Comparison of ENCODE assay signal across 1 cellular context in the genomic region with DNA sequence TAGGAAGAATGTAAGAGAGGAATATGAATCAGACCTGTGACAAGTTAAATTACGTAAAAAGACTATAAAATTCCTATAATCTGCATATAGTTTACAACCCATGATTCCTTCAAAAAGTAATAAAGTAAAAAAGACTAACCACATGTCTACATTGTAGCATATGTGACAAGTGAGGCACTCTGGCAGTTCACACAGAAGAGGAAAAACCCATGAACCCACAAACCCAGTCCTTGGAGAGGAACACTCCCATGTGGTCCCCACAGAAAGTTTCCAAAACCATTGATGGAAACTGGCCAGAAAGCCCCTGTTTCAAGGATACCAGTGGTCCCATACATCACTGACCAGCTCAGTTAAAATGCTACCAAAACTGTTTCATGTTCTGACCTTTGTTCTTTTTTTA.
TF ChIP-seq lines count a peak whose summit lies in the region.

No MANE protein-coding gene starts in this region.

TF ChIP-seq in WTC11, 78 proteins besides CTCF, POLR2A, EP300 and RAD21 (continued from another document):
- TF ChIP-seq, protein P1, sequence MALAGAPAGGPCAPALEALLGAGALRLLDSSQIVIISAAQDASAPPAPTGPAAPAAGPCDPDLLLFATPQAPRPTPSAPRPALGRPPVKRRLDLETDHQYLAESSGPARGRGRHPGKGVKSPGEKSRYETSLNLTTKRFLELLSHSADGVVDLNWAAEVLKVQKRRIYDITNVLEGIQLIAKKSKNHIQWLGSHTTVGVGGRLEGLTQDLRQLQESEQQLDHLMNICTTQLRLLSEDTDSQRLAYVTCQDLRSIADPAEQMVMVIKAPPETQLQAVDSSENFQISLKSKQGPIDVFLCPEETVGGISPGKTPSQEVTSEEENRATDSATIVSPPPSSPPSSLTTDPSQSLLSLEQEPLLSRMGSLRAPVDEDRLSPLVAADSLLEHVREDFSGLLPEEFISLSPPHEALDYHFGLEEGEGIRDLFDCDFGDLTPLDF (CRISPR knock-in tag; IDR thresholded peaks at IDR 0.05): no peak
- TF ChIP-seq ZNF396 (CRISPR knock-in tag; IDR thresholded peaks at IDR 0.05; ENCODE audit: borderline replicate concordance) (no peak), ZNF671 (CRISPR knock-in tag; IDR thresholded peaks at IDR 0.05) (no peak), RELA (CRISPR knock-in tag; IDR thresholded peaks at IDR 0.05; ENCODE audit: borderline replicate concordance) (no peak), NFE2L1 (CRISPR knock-in tag; IDR thresholded peaks at IDR 0.05) (no peak), ZNF512 (CRISPR knock-in tag; IDR thresholded peaks at IDR 0.05; ENCODE audit: borderline replicate concordance) (no peak), ZNF219 (CRISPR knock-in tag; IDR thresholded peaks at IDR 0.05; ENCODE audit: borderline replicate concordance) (no peak), ZNF232 (CRISPR knock-in tag; IDR thresholded peaks at IDR 0.05) (no peak), FOXP1 (CRISPR knock-in tag; IDR thresholded peaks at IDR 0.05; ENCODE audit: borderline replicate concordance) (no peak), ZNF317 (CRISPR knock-in tag; IDR thresholded peaks at IDR 0.05; ENCODE audit: borderline replicate concordance, low read depth) (no peak), TEAD4 (CRISPR knock-in tag; IDR thresholded peaks at IDR 0.05) (no peak), TP53 (CRISPR knock-in tag; IDR thresholded peaks at IDR 0.05) (no peak), ZNF281 (CRISPR knock-in tag; IDR thresholded peaks at IDR 0.05) (no peak), ZSCAN18 (CRISPR knock-in tag; IDR thresholded peaks at IDR 0.05) (no peak), SMAD4 (CRISPR knock-in tag; IDR thresholded peaks at IDR 0.05) (no peak)
- TF ChIP-seq, protein P2, sequence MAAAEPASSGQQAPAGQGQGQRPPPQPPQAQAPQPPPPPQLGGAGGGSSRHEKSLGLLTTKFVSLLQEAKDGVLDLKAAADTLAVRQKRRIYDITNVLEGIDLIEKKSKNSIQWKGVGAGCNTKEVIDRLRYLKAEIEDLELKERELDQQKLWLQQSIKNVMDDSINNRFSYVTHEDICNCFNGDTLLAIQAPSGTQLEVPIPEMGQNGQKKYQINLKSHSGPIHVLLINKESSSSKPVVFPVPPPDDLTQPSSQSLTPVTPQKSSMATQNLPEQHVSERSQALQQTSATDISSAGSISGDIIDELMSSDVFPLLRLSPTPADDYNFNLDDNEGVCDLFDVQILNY (CRISPR knock-in tag; IDR thresholded peaks at IDR 0.05): no peak
- TF ChIP-seq, protein P3, sequence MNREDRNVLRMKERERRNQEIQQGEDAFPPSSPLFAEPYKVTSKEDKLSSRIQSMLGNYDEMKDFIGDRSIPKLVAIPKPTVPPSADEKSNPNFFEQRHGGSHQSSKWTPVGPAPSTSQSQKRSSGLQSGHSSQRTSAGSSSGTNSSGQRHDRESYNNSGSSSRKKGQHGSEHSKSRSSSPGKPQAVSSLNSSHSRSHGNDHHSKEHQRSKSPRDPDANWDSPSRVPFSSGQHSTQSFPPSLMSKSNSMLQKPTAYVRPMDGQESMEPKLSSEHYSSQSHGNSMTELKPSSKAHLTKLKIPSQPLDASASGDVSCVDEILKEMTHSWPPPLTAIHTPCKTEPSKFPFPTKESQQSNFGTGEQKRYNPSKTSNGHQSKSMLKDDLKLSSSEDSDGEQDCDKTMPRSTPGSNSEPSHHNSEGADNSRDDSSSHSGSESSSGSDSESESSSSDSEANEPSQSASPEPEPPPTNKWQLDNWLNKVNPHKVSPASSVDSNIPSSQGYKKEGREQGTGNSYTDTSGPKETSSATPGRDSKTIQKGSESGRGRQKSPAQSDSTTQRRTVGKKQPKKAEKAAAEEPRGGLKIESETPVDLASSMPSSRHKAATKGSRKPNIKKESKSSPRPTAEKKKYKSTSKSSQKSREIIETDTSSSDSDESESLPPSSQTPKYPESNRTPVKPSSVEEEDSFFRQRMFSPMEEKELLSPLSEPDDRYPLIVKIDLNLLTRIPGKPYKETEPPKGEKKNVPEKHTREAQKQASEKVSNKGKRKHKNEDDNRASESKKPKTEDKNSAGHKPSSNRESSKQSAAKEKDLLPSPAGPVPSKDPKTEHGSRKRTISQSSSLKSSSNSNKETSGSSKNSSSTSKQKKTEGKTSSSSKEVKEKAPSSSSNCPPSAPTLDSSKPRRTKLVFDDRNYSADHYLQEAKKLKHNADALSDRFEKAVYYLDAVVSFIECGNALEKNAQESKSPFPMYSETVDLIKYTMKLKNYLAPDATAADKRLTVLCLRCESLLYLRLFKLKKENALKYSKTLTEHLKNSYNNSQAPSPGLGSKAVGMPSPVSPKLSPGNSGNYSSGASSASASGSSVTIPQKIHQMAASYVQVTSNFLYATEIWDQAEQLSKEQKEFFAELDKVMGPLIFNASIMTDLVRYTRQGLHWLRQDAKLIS (CRISPR knock-in tag; IDR thresholded peaks at IDR 0.05; ENCODE audit: borderline replicate concordance): no peak
- TF ChIP-seq, protein P4, sequence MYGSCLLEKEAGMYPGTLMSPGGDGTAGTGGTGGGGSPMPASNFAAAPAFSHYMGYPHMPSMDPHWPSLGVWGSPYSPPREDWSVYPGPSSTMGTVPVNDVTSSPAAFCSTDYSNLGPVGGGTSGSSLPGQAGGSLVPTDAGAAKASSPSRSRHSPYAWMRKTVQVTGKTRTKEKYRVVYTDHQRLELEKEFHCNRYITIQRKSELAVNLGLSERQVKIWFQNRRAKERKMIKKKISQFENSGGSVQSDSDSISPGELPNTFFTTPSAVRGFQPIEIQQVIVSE (CRISPR knock-in tag; IDR thresholded peaks at IDR 0.05; ENCODE audit: borderline replicate concordance): no peak
- TF ChIP-seq, protein P5, sequence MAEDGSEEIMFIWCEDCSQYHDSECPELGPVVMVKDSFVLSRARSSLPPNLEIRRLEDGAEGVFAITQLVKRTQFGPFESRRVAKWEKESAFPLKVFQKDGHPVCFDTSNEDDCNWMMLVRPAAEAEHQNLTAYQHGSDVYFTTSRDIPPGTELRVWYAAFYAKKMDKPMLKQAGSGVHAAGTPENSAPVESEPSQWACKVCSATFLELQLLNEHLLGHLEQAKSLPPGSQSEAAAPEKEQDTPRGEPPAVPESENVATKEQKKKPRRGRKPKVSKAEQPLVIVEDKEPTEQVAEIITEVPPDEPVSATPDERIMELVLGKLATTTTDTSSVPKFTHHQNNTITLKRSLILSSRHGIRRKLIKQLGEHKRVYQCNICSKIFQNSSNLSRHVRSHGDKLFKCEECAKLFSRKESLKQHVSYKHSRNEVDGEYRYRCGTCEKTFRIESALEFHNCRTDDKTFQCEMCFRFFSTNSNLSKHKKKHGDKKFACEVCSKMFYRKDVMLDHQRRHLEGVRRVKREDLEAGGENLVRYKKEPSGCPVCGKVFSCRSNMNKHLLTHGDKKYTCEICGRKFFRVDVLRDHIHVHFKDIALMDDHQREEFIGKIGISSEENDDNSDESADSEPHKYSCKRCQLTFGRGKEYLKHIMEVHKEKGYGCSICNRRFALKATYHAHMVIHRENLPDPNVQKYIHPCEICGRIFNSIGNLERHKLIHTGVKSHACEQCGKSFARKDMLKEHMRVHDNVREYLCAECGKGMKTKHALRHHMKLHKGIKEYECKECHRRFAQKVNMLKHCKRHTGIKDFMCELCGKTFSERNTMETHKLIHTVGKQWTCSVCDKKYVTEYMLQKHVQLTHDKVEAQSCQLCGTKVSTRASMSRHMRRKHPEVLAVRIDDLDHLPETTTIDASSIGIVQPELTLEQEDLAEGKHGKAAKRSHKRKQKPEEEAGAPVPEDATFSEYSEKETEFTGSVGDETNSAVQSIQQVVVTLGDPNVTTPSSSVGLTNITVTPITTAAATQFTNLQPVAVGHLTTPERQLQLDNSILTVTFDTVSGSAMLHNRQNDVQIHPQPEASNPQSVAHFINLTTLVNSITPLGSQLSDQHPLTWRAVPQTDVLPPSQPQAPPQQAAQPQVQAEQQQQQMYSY (CRISPR knock-in tag; IDR thresholded peaks at IDR 0.05): no peak
